18 cellular contexts compared by ENCODE assay signal in genomic region chr20:24868959-24869358, GRCh38.
DNase-seq lines count a peak whose midpoint lies in the region; ATAC-seq and TF ChIP-seq lines count a peak whose summit lies in the region.
"Had no signal": no experiment of that assay in that cellular context is flagged by ENCODE, and none has a peak within 500 bp of the region (broad histone marks: within the 10 kb centered on the region; RNA-seq: fewer than 3 reads in every experiment).

No MANE protein-coding gene starts in this region.

- H3K36me3 Mint-ChIP-seq in neural progenitor cell (no peaks in the 10 kb centered on the region), MCF 10A (ENCODE audit: insufficient read depth, unreplicated experiment) (no peaks in the 10 kb centered on the region)
- H3K36me3 Mint-ChIP-seq: CD14-positive monocyte had no signal

- H4K20me1 ChIP-seq in neural progenitor cell (ENCODE audit: low read depth) = no peaks in the 10 kb centered on the region
- H4K20me1 ChIP-seq: BLaER1 had no signal

- H3K27ac ChIP-seq in esophagus muscularis mucosa (replicated peaks in 1 of 4) = no peak overlapping the region
- H3K27ac ChIP-seq in neural progenitor cell = no peak overlapping the region
- H3K27ac ChIP-seq: BLaER1 had no signal

- no peak overlapping the region for H3K9ac ChIP-seq in neural progenitor cell
- H3K9ac ChIP-seq: BLaER1 had no signal

- peaks cover 15% of the 10 kb centered on the region for H3K4me1 Mint-ChIP-seq in neural progenitor cell
- H3K4me1 Mint-ChIP-seq in MCF 10A (ENCODE audit: insufficient read depth, unreplicated experiment) = no peaks in the 10 kb centered on the region
- H3K4me1 Mint-ChIP-seq: CD4-positive, alpha-beta memory T cell; CD4-positive, CD25-positive, alpha-beta regulatory T cell; CD8-positive, alpha-beta memory T cell had no signal

- no peaks in the 10 kb centered on the region for H3F3A ChIP-seq in neural progenitor cell (ENCODE audit: low read depth)

- CTCF ChIA-PET in MCF 10A (lab: Yijun Ruan, JAX) = interaction anchor here (0.6 to 0.8 kb wide), 2 partner anchors 41 to 1201 kb away, joined by 3 to 4 read pairs; no protein-coding TSS in a partner anchor

- no peak for ATAC-seq in left lobe of liver

- H3K9me3 Mint-ChIP-seq in neural progenitor cell (peaks cover 17% of the 10 kb centered on the region), MCF 10A (ENCODE audit: unreplicated experiment) (peaks cover 7% of the 10 kb centered on the region)

- WGBS in esophagus muscularis mucosa = 89% methylated on average over 5 of the region's 6 CpGs

- H3K27me3 ChIP-seq in esophagus muscularis mucosa (peaks cover 0 to 20% (median 0%) of the 10 kb centered on the region in 4 donors), neural progenitor cell (no peaks in the 10 kb centered on the region)
- H3K27me3 ChIP-seq: BE2C, BLaER1 had no signal

- TF ChIP-seq POLR2A in esophagus muscularis mucosa (IDR thresholded peaks at IDR 0.05; ENCODE audit: low read depth) = no peak

- no peak for TF ChIP-seq CTCF in esophagus muscularis mucosa (IDR thresholded peaks at IDR 0.05)
- no peak for TF ChIP-seq CTCF in neural progenitor cell (IDR thresholded peaks at IDR 0.05)
- TF ChIP-seq CTCF in MCF 10A (IDR thresholded peaks at IDR 0.05; ENCODE audit: unreplicated experiment) = no peak

- POLR2A ChIA-PET in MCF 10A (lab: Yijun Ruan, JAX) = no interaction called here

- H3K4me3 Mint-ChIP-seq in neural progenitor cell (peak overlapping the region; percentile 57), MCF 10A (ENCODE audit: unreplicated experiment) (no peak overlapping the region)
- H3K4me3 Mint-ChIP-seq: CD14-positive monocyte; CD4-positive, alpha-beta memory T cell; CD4-positive, CD25-positive, alpha-beta regulatory T cell; CD8-positive, alpha-beta memory T cell had no signal

- TF ChIP-seq EP300 in esophagus muscularis mucosa (IDR thresholded peaks at IDR 0.05) = no peak

- H3K27ac Mint-ChIP-seq in neural progenitor cell (no peak overlapping the region), MCF 10A (ENCODE audit: low read depth, unreplicated experiment) (no peak overlapping the region)
- H3K27ac Mint-ChIP-seq: CD14-positive monocyte; CD4-positive, alpha-beta memory T cell; CD8-positive, alpha-beta memory T cell had no signal

- H3K9me3 ChIP-seq in esophagus muscularis mucosa (peaks cover 0 to 18% (median 7%) of the 10 kb centered on the region in 4 donors), neural progenitor cell (ENCODE audit: low read depth) (peaks cover 6% of the 10 kb centered on the region)
- H3K9me3 ChIP-seq: BE2C had no signal

- H3K4me3 ChIP-seq in esophagus muscularis mucosa = no peak overlapping the region
- no peak overlapping the region for H3K4me3 ChIP-seq in neural progenitor cell
- H3K4me3 ChIP-seq: BLaER1 had no signal

- no peaks in the 10 kb centered on the region for H3K4me1 ChIP-seq in esophagus muscularis mucosa
- no peaks in the 10 kb centered on the region for H3K4me1 ChIP-seq in neural progenitor cell

- peaks cover 5% of the 10 kb centered on the region for H3K27me3 Mint-ChIP-seq in neural progenitor cell (ENCODE audit: insufficient read depth, low read depth)
- H3K27me3 Mint-ChIP-seq in MCF 10A (ENCODE audit: insufficient read depth, unreplicated experiment) = no peaks in the 10 kb centered on the region
- H3K27me3 Mint-ChIP-seq: CD4-positive, CD25-positive, alpha-beta regulatory T cell had no signal

- peak; percentile 72 for DNase-seq in esophagus muscularis mucosa (ENCODE audit: extremely low spot score)
- DNase-seq in neural progenitor cell (ENCODE audit: low spot score) = no peak
- no peak for DNase-seq in left lobe of liver (ENCODE audit: low spot score)
- DNase-seq in MCF 10A (ENCODE audit: unreplicated experiment) = no peak
- no peak for DNase-seq in DMS153 (lab: John Stamatoyannopoulos, UW)
- DNase-seq: 8988T; ACHN; BE2C; C1 segment of cervical spinal cord; CD4-positive, alpha-beta memory T cell; CD4-positive, CD25-positive, alpha-beta regulatory T cell; CD8-positive, alpha-beta memory T cell; COR-L47; DMS 273 treated with DMSO at 0.1 percent for 48 hours; DMS79 treated with DMSO at 0.1 percent for 48 hours; GF-D8 had no signal

- intact Hi-C loops in esophagus muscularis mucosa (cut with DNase I) = no loop called here
- intact Hi-C loops in MCF 10A (cut with micrococcal nuclease) = no loop called here

- BruUV-seq in MCF 10A (replicated peaks; lab: Mats Ljungman, UMichigan) = no TSS peak

- H3K36me3 ChIP-seq in esophagus muscularis mucosa = no peaks in the 10 kb centered on the region
- H3K36me3 ChIP-seq in neural progenitor cell = no peaks in the 10 kb centered on the region
- H3K36me3 ChIP-seq: BE2C, BLaER1 had no signal

- no peak overlapping the region for H2AFZ ChIP-seq in neural progenitor cell (replicated peaks)

- no peak overlapping the region for H3K4me2 ChIP-seq in neural progenitor cell
- H3K4me2 ChIP-seq: BLaER1 had no signal

- H3K79me2 ChIP-seq in neural progenitor cell (ENCODE audit: low read depth) = no peaks in the 10 kb centered on the region
